ENCODE assay signal across 11 cellular contexts in the genomic region with DNA sequence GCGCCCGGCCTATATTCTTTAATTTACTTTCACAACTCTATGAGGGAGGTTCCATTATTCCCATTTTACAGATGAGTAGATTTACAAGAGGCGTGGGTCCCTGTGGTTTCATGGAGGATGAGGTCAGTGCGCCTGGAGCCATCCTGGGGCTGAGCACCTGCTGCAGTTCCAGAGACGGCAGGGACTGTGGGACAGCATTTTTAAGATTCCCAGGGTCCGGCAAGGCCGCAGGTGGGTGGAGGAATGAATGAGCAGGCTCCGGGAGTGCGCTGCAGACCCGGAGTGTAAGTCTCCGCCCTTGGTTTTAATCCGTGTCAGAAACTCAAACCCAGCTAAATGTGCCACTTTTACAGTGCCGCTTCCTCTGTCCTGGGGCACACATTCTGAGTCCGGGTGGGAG. TPM values are rescaled to one million over a fixed set of nuclear protein-coding genes. Genes with fewer than 3 reads are reported as not detected.
DNase-seq lines count a peak whose midpoint lies in the region; ATAC-seq lines count a peak whose summit lies in the region.
"Had no signal": no experiment of that assay in that cellular context is flagged by ENCODE, and none has a peak within 500 bp of the region (broad histone marks: within the 10 kb centered on the region; RNA-seq: fewer than 3 reads in every experiment).

No MANE protein-coding gene starts in this region.

- peaks cover 31% of the 10 kb centered on the region for H3K4me1 Mint-ChIP-seq in activated naive CD4-positive, alpha-beta T cell treated with anti-CD3 and anti-CD28 coated beads, Interleukin-2, amount 50 U/mL, for 24 hours
- peaks cover 12% of the 10 kb centered on the region for H3K4me1 Mint-ChIP-seq in activated naive CD8-positive, alpha-beta T cell treated with anti-CD3 and anti-CD28 coated beads, Interleukin-2, amount 10 ng/mL, durations not matched to agents 7 days and 5 days
- H3K4me1 Mint-ChIP-seq in stimulated activated memory B cell treated with anti-CD40 and anti-IgM and Interleukin-4, amounts not matched to agents 10 μg/mL and 1 μg/mL and 100 μg/mL, for 72 hours, result peaks cover 28% of the 10 kb centered on the region

- no peak for DNase-seq in activated naive CD4-positive, alpha-beta T cell treated with anti-CD3 and anti-CD28 coated beads, Interleukin-2, amount 50 U/mL, for 16 hours
- no peak for DNase-seq in activated naive CD8-positive, alpha-beta T cell treated with anti-CD3 and anti-CD28 coated beads, Interleukin-2, amount 10 ng/mL, durations not matched to agents 7 days and 5 days
- DNase-seq in kidney tubule cell (ENCODE audit: low spot score) (peak; percentile 45), NCI-H128 (lab: John Stamatoyannopoulos, UW; ENCODE audit: unreplicated experiment) (no peak), GDM1 (lab: John Stamatoyannopoulos, UW) (no peak)
- DNase-seq: activated CD4-positive, alpha-beta T cell treated with anti-CD3 and anti-CD28 coated beads for 4 hours; effector CD8-positive, alpha-beta T cell; NCI-H1930 had no signal

- H3K36me3 Mint-ChIP-seq in activated naive CD4-positive, alpha-beta T cell treated with anti-CD3 and anti-CD28 coated beads, Interleukin-2, amount 50 U/mL, for 24 hours, result no peaks in the 10 kb centered on the region
- no peaks in the 10 kb centered on the region for H3K36me3 Mint-ChIP-seq in activated naive CD8-positive, alpha-beta T cell treated with anti-CD3 and anti-CD28 coated beads, Interleukin-2, amount 10 ng/mL, durations not matched to agents 7 days and 5 days
- H3K36me3 Mint-ChIP-seq in stimulated activated memory B cell treated with anti-CD40 and anti-IgM and Interleukin-4, amounts not matched to agents 10 μg/mL and 1 μg/mL and 100 μg/mL, for 72 hours, result no peaks in the 10 kb centered on the region

- no peaks in the 10 kb centered on the region for H3K9me3 Mint-ChIP-seq in activated naive CD4-positive, alpha-beta T cell treated with anti-CD3 and anti-CD28 coated beads, Interleukin-2, amount 50 U/mL, for 24 hours
- H3K9me3 Mint-ChIP-seq in activated naive CD8-positive, alpha-beta T cell treated with anti-CD3 and anti-CD28 coated beads, Interleukin-2, amount 10 ng/mL, durations not matched to agents 7 days and 5 days, result no peaks in the 10 kb centered on the region
- H3K9me3 Mint-ChIP-seq in stimulated activated memory B cell treated with anti-CD40 and anti-IgM and Interleukin-4, amounts not matched to agents 10 μg/mL and 1 μg/mL and 100 μg/mL, for 72 hours, result no peaks in the 10 kb centered on the region

- H3K4me3 Mint-ChIP-seq in activated naive CD4-positive, alpha-beta T cell treated with anti-CD3 and anti-CD28 coated beads, Interleukin-2, amount 50 U/mL, for 24 hours, result peak overlapping the region; percentile 59
- H3K4me3 Mint-ChIP-seq in activated naive CD8-positive, alpha-beta T cell treated with anti-CD3 and anti-CD28 coated beads, Interleukin-2, amount 10 ng/mL, durations not matched to agents 7 days and 5 days, result peak overlapping the region; percentile 52
- peak overlapping the region; percentile 21 for H3K4me3 Mint-ChIP-seq in stimulated activated memory B cell treated with anti-CD40 and anti-IgM and Interleukin-4, amounts not matched to agents 10 μg/mL and 1 μg/mL and 100 μg/mL, for 72 hours

- no peak for ATAC-seq in activated naive CD8-positive, alpha-beta T cell treated with anti-CD3 and anti-CD28 coated beads, Interleukin-2, amount 10 ng/mL, durations not matched to agents 7 days and 5 days (ENCODE audit: low read depth)
- no peak for ATAC-seq in stimulated activated memory B cell treated with anti-CD40 and anti-IgM and Interleukin-4, amounts not matched to agents 10 μg/mL and 1 μg/mL and 100 μg/mL, for 72 hours
- no peak for ATAC-seq in HG03432 (IDR thresholded peaks at IDR 0.05; ENCODE audit: unreplicated experiment)

- peaks cover 48% of the 10 kb centered on the region for H3K27me3 Mint-ChIP-seq in activated naive CD4-positive, alpha-beta T cell treated with anti-CD3 and anti-CD28 coated beads, Interleukin-2, amount 50 U/mL, for 24 hours
- peaks cover 88% of the 10 kb centered on the region for H3K27me3 Mint-ChIP-seq in activated naive CD8-positive, alpha-beta T cell treated with anti-CD3 and anti-CD28 coated beads, Interleukin-2, amount 10 ng/mL, durations not matched to agents 7 days and 5 days
- H3K27me3 Mint-ChIP-seq in stimulated activated memory B cell treated with anti-CD40 and anti-IgM and Interleukin-4, amounts not matched to agents 10 μg/mL and 1 μg/mL and 100 μg/mL, for 72 hours, result peaks cover 84% of the 10 kb centered on the region

- POLR2A ChIA-PET in activated naive CD8-positive, alpha-beta T cell treated with anti-CD3 and anti-CD28 coated beads, Interleukin-2, amount 10 ng/mL, durations not matched to agents 7 days and 5 days (lab: Charles Lee), result no interaction called here

- H3K27ac Mint-ChIP-seq in activated naive CD4-positive, alpha-beta T cell treated with anti-CD3 and anti-CD28 coated beads, Interleukin-2, amount 50 U/mL, for 24 hours, result no peak overlapping the region
- peak overlapping the region; percentile 16 for H3K27ac Mint-ChIP-seq in activated naive CD8-positive, alpha-beta T cell treated with anti-CD3 and anti-CD28 coated beads, Interleukin-2, amount 10 ng/mL, durations not matched to agents 7 days and 5 days
- no peak overlapping the region for H3K27ac Mint-ChIP-seq in stimulated activated memory B cell treated with anti-CD40 and anti-IgM and Interleukin-4, amounts not matched to agents 10 μg/mL and 1 μg/mL and 100 μg/mL, for 72 hours

RNA-seq across cellular contexts. Expression of a gene that starts 4.1 kb away (rescaled TPM):
- not detected for total RNA-seq in activated naive CD8-positive, alpha-beta T cell treated with anti-CD3 and anti-CD28 coated beads, Interleukin-2, amount 10 ng/mL, durations not matched to agents 7 days and 5 days

RNA-seq across cellular contexts. Expression of a gene that starts 44.6 kb away (rescaled TPM):
- 100 to 1,000 TPM; 222 to 228 TPM for total RNA-seq in activated naive CD8-positive, alpha-beta T cell treated with anti-CD3 and anti-CD28 coated beads, Interleukin-2, amount 10 ng/mL, durations not matched to agents 7 days and 5 days

RNA-seq across cellular contexts. Expression of a gene that starts 59.5 kb away (rescaled TPM):
- not detected for total RNA-seq in activated naive CD8-positive, alpha-beta T cell treated with anti-CD3 and anti-CD28 coated beads, Interleukin-2, amount 10 ng/mL, durations not matched to agents 7 days and 5 days
